In the genomic region with DNA sequence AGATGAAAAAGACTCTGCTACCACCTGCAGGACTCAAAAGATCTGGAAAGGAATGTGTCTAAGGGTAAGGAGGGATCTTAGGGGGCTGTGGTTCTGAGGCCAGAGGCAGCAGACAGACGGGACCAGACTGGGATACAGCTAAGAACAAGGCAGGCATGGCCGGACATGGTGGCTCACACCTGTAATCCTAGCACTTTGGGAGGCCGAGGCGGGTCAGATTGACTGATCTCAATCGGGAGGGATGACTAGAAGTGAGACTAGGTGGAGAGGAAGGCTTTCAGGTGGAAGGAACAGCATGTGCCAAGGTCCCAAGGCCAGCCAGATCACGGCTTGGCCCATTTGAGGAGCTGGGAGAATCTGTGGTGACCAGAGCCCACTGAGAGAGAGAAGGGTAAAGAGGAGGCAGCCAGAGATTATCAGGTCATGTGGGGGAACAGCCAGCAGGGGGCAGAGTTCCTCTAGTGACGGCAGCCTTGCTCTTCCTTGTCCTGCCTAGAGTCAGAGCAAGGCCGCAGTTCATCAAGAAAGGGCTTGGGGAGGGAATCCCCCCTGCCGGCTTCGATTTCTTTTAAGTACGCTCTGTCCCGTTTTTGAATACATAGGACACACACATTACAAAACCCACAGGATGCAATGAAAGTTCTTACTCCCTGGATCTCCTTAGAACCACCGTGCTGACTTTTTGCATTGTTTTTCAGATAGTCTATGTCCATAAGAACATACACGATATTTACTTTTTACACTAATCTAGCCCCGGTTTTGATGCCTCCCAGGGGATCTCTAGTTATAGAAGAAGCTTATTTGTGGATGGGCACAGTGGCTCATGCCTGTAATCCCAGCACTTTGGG, we compare ENCODE assay signal across 8 cellular contexts. TPM values are rescaled to one million over a fixed set of nuclear protein-coding genes. Genes with fewer than 3 reads are reported as not detected.
DNase-seq lines count a peak whose midpoint lies in the region; ATAC-seq and TF ChIP-seq lines count a peak whose summit lies in the region.

No MANE protein-coding gene starts in this region.

- no peak overlapping the region for H3K27ac Mint-ChIP-seq in CD8-positive, alpha-beta T cell
- H3K27ac Mint-ChIP-seq in central memory CD8-positive, alpha-beta T cell (ENCODE audit: low read depth): peak overlapping the region; percentile 9

- H3K27me3 ChIP-seq in CD8-positive, alpha-beta T cell (ENCODE audit: insufficient read depth, low read length): peaks cover 36% of the 10 kb centered on the region
- H3K27me3 ChIP-seq in liver (ENCODE audit: control insufficient read depth in 4 of 4, insufficient read depth in 4 of 4, low read length in 3 of 4): peaks cover 0 to 1% (median 0%) of the 10 kb centered on the region in 4 donors

- H3K9me3 Mint-ChIP-seq in CD8-positive, alpha-beta T cell: no peaks in the 10 kb centered on the region
- no peaks in the 10 kb centered on the region for H3K9me3 Mint-ChIP-seq in central memory CD8-positive, alpha-beta T cell

- no peak overlapping the region for H3K4me3 Mint-ChIP-seq in CD8-positive, alpha-beta T cell
- peak overlapping the region; percentile 17 for H3K4me3 Mint-ChIP-seq in central memory CD8-positive, alpha-beta T cell

- H3K9me3 ChIP-seq in CD8-positive, alpha-beta T cell (ENCODE audit: low read length): no peaks in the 10 kb centered on the region
- H3K9me3 ChIP-seq in HEK293 (ENCODE audit: control insufficient read depth, insufficient read depth, low read depth, low read length): no peaks in the 10 kb centered on the region
- no peaks in the 10 kb centered on the region for H3K9me3 ChIP-seq in liver (ENCODE audit: control insufficient read depth in 4 of 4, low read length in 3 of 4)

- H3K4me3 ChIP-seq in CD8-positive, alpha-beta T cell (ENCODE audit: low read depth, low read length): no peak overlapping the region
- H3K4me3 ChIP-seq in HEK293 (ENCODE audit: low read depth, low read length) (no peak overlapping the region), liver (ENCODE audit: low read depth in 1 of 3, low read length in 3 of 3) (no peak overlapping the region)

- no peaks in the 10 kb centered on the region for H3K36me3 ChIP-seq in CD8-positive, alpha-beta T cell (ENCODE audit: insufficient read depth, low read length)
- H3K36me3 ChIP-seq in HEK293 (ENCODE audit: control insufficient read depth in 2 of 2, insufficient read depth in 1 of 2, low read length in 2 of 2) (no peaks in the 10 kb centered on the region), liver (ENCODE audit: control insufficient read depth in 4 of 4, insufficient read depth in 3 of 4, low read depth in 1 of 4, low read length in 3 of 4) (no peaks in the 10 kb centered on the region)

- WGBS in liver: 38% methylated on average over 15 of the region's 15 CpGs

- H3K36me3 Mint-ChIP-seq in CD8-positive, alpha-beta T cell: no peaks in the 10 kb centered on the region
- H3K36me3 Mint-ChIP-seq in central memory CD8-positive, alpha-beta T cell (ENCODE audit: insufficient read depth): peaks cover 13% of the 10 kb centered on the region

- peaks cover 21% of the 10 kb centered on the region for H3K4me1 ChIP-seq in CD8-positive, alpha-beta T cell (ENCODE audit: insufficient read depth, low read length)
- H3K4me1 ChIP-seq in HEK293 (ENCODE audit: control insufficient read depth, insufficient read depth, low read length): peaks cover 2% of the 10 kb centered on the region; the same call in 1 of the 2 replicates
- H3K4me1 ChIP-seq in liver (ENCODE audit: control insufficient read depth in 4 of 4, insufficient read depth in 4 of 4, low read length in 3 of 4): peaks cover 8 to 28% (median 16%) of the 10 kb centered on the region in 4 donors

- CTCF ChIA-PET in CD8-positive, alpha-beta T cell (lab: Charles Lee): interaction anchor here (0.6 to 12.4 kb wide), 21 partner anchors 9 to 606 kb away, joined by 3 to 245 read pairs (median 4); a partner anchor contains a TSS
- CTCF ChIA-PET in HEK293 (lab: Yijun Ruan, JAX): interaction anchor here (0.5 to 16.2 kb wide), 41 partner anchors 9 to 1756 kb away, joined by 3 to 1257 read pairs (median 4); a partner anchor contains a TSS

- POLR2A ChIA-PET in CD8-positive, alpha-beta T cell (lab: Charles Lee): interaction anchor here (1.0 kb wide), 1 partner anchor 10 kb away, joined by 3 read pairs; no protein-coding TSS in a partner anchor
- POLR2A ChIA-PET in HEK293 (lab: Yijun Ruan, JAX): interaction anchor here (0.7 to 11.9 kb wide), 3 partner anchors 48 to 87 kb away, joined by 3 to 201 read pairs (median 26); a partner anchor contains a TSS

- H3K4me1 Mint-ChIP-seq in CD8-positive, alpha-beta T cell (ENCODE audit: low read depth): peaks cover 41% of the 10 kb centered on the region
- H3K4me1 Mint-ChIP-seq in central memory CD8-positive, alpha-beta T cell: peaks cover 47% of the 10 kb centered on the region

- H3K9ac ChIP-seq in liver (ENCODE audit: low read depth in 1 of 2, low read length in 2 of 2): no peak overlapping the region

- peak; percentile 62 for TF ChIP-seq CTCF in CD8-positive, alpha-beta T cell (IDR thresholded peaks at IDR 0.05)
- TF ChIP-seq CTCF in HEK293 (tag by site-specific recombination; IDR thresholded peaks at IDR 0.05) (peak; percentile 70), liver (IDR thresholded peaks at IDR 0.05; ENCODE audit: low read depth, low read length, missing input control) (peak; percentile 83)

- H3K27me3 Mint-ChIP-seq in CD8-positive, alpha-beta T cell (ENCODE audit: low read depth): peaks cover 59% of the 10 kb centered on the region
- H3K27me3 Mint-ChIP-seq in central memory CD8-positive, alpha-beta T cell: peaks cover 40% of the 10 kb centered on the region

- H3K27ac ChIP-seq in CD8-positive, alpha-beta T cell (ENCODE audit: low read depth, low read length): no peak overlapping the region
- H3K27ac ChIP-seq in HEK293 (ENCODE audit: extremely low read depth, low read depth, low read length) (no peak overlapping the region), liver (ENCODE audit: low read depth in 1 of 2, low read length in 2 of 2) (no peak overlapping the region)

- peak; percentile 25 for ATAC-seq in CD8-positive, alpha-beta T cell
- ATAC-seq in central memory CD8-positive, alpha-beta T cell (replicated peaks; ENCODE audit: extremely low read depth, poor library complexity, severe bottlenecking): no peak
- no peak for ATAC-seq in HG02852 (IDR thresholded peaks at IDR 0.05; ENCODE audit: unreplicated experiment)

- intact Hi-C loops in CD8-positive, alpha-beta T cell (cut with DNase I, micrococcal nuclease): loop anchor here (1.0 to 10.0 kb wide), 7 partner anchors 79 to 600 kb away; a partner anchor contains a TSS

- peak; percentile 68 to 86 (median 77) for DNase-seq in CD8-positive, alpha-beta T cell
- peak; percentile 65 for DNase-seq in NCI-H345 treated with DMSO at 0.1 percent for 48 hours (lab: John Stamatoyannopoulos, UW; ENCODE audit: unreplicated experiment)
- peak; percentile 66 for DNase-seq in activated CD4-positive, alpha-beta T cell treated with anti-CD3 and anti-CD28 coated beads for 1 hour
- DNase-seq in central memory CD8-positive, alpha-beta T cell (ENCODE audit: low spot score in 2 of 2): peak; percentile 67 to 80
- peak; percentile 74 to 82 for DNase-seq in stimulated activated CD4-positive, alpha-beta T cell treated with anti-CD3 and anti-CD28 coated beads, Interleukin-4, amount 100 ng/mL, for 4 hours

- TF ChIP-seq RAD21 in liver (IDR thresholded peaks at IDR 0.05): peak; percentile 78 to 88

TF ChIP-seq in HEK293, 187 proteins besides CTCF, POLR2A, EP300 and RAD21 (continues in another document):
- no peak for TF ChIP-seq ZNF423 (tag by site-specific recombination; IDR thresholded peaks at IDR 0.05)
- no peak for TF ChIP-seq ZNF274 (IDR thresholded peaks at IDR 0.05; ENCODE audit: low read length)
- no peak for TF ChIP-seq ZNF274 (tag by site-specific recombination; IDR thresholded peaks at IDR 0.05; ENCODE audit: borderline replicate concordance)
- no peak for TF ChIP-seq ZNF211 (tag by site-specific recombination; IDR thresholded peaks at IDR 0.05; ENCODE audit: low read depth)
- TF ChIP-seq ZNF169 (tag by site-specific recombination; IDR thresholded peaks at IDR 0.05): no peak

TF ChIP-seq in liver, 16 proteins besides CTCF, POLR2A, EP300 and RAD21 (continues in another document):
- TF ChIP-seq, protein P1, sequence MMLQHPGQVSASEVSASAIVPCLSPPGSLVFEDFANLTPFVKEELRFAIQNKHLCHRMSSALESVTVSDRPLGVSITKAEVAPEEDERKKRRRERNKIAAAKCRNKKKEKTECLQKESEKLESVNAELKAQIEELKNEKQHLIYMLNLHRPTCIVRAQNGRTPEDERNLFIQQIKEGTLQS (IDR thresholded peaks at IDR 0.05): no peak
- TF ChIP-seq FOXA1 (IDR thresholded peaks at IDR 0.05): no peak
- no peak for TF ChIP-seq FOXA2 (IDR thresholded peaks at IDR 0.05)
- no peak for TF ChIP-seq EGR1 (IDR thresholded peaks at IDR 0.05; ENCODE audit: low read depth in 2 of 2)
- no peak for TF ChIP-seq TAF1 (conservative IDR thresholded peaks at IDR 0.05)
- TF ChIP-seq HNF4G (IDR thresholded peaks at IDR 0.05): no peak
- TF ChIP-seq, protein P2, sequence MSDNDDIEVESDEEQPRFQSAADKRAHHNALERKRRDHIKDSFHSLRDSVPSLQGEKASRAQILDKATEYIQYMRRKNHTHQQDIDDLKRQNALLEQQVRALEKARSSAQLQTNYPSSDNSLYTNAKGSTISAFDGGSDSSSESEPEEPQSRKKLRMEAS (IDR thresholded peaks at IDR 0.05): no peak
- TF ChIP-seq GABPA (IDR thresholded peaks at IDR 0.05 in 1 of 2, conservative IDR thresholded peaks at IDR 0.05 in 1 of 2): no peak
- no peak for TF ChIP-seq RXRA (IDR thresholded peaks at IDR 0.05)
- TF ChIP-seq HNF4A (conservative IDR thresholded peaks at IDR 0.05): no peak
- TF ChIP-seq, protein P3, sequence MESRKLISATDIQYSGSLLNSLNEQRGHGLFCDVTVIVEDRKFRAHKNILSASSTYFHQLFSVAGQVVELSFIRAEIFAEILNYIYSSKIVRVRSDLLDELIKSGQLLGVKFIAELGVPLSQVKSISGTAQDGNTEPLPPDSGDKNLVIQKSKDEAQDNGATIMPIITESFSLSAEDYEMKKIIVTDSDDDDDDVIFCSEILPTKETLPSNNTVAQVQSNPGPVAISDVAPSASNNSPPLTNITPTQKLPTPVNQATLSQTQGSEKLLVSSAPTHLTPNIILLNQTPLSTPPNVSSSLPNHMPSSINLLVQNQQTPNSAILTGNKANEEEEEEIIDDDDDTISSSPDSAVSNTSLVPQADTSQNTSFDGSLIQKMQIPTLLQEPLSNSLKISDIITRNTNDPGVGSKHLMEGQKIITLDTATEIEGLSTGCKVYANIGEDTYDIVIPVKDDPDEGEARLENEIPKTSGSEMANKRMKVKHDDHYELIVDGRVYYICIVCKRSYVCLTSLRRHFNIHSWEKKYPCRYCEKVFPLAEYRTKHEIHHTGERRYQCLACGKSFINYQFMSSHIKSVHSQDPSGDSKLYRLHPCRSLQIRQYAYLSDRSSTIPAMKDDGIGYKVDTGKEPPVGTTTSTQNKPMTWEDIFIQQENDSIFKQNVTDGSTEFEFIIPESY (IDR thresholded peaks at IDR 0.05): no peak
- TF ChIP-seq SP1 (IDR thresholded peaks at IDR 0.05): no peak

RNA-seq across cellular contexts. Expression of a gene that starts 2.6 kb away (rescaled TPM):
- total RNA-seq in CD8-positive, alpha-beta T cell: not detected
- 1 to 10 TPM in 1 of 2 donors, under 1 TPM in 1; 0.56 to 1.1 TPM for total RNA-seq in liver
- under 1 TPM; 0.15 to 0.50 TPM for polyA plus RNA-seq in liver

RNA-seq across cellular contexts. Expression of a gene that starts 3.2 kb away (rescaled TPM):
- not detected for total RNA-seq in CD8-positive, alpha-beta T cell
- total RNA-seq in liver: 1 to 10 TPM; 2.8 to 6.1 TPM
- 1 to 10 TPM in 1 of 2 donors, under 1 TPM in 1; 0.72 to 1.3 TPM for polyA plus RNA-seq in liver
